8 cellular contexts compared by ENCODE assay signal in genomic region chr20:63955846-63956663, GRCh38. TPM values are rescaled to one million over a fixed set of nuclear protein-coding genes. Genes with fewer than 3 reads are reported as not detected.
DNase-seq lines count a peak whose midpoint lies in the region; ATAC-seq, FAIRE-seq and TF ChIP-seq lines count a peak whose summit lies in the region.

Gene UCKL1 (minus strand): TSS chr20:63956416. CDS start chr20:63956372, 44 bp downstream.

- H3K27ac Mint-ChIP-seq in GM23338, result peak within 1 kb of the TSS; percentile 95
- H3K27ac Mint-ChIP-seq in activated naive CD8-positive, alpha-beta T cell treated with anti-CD3 and anti-CD28 coated beads, Interleukin-2, amount 10 ng/mL, durations not matched to agents 7 days and 5 days, result peak within 1 kb of the TSS; percentile 87

- peaks cover 18% of the 10 kb centered on the region for H3K4me1 ChIP-seq in GM23338 (ENCODE audit: insufficient read depth)
- H3K4me1 ChIP-seq in pancreas, result peaks cover 3 to 19% (median 12%) of the 10 kb centered on the region in 3 donors
- peaks cover 0 to 62% (median 48%) of the 10 kb centered on the region in 4 donors for H3K4me1 ChIP-seq in tibial artery

- no peaks in the 10 kb centered on the region for H3K9me3 ChIP-seq in pancreas
- no peaks in the 10 kb centered on the region for H3K9me3 ChIP-seq in tibial artery

- no peaks in the 10 kb centered on the region for H3K9me3 Mint-ChIP-seq in GM23338
- no peaks in the 10 kb centered on the region for H3K9me3 Mint-ChIP-seq in activated naive CD8-positive, alpha-beta T cell treated with anti-CD3 and anti-CD28 coated beads, Interleukin-2, amount 10 ng/mL, durations not matched to agents 7 days and 5 days

- H3K27me3 ChIP-seq in GM23338 (ENCODE audit: insufficient read depth) (no peaks in the 10 kb centered on the region), pancreas (no peaks in the 10 kb centered on the region), tibial artery (no peaks in the 10 kb centered on the region)

- peak; percentile 45 for FAIRE-seq in G401.6 (lab: Jason Lieb, UNC)
- FAIRE-seq in pancreas (lab: Jason Lieb, UNC), result peak; percentile 92

- intact Hi-C loops in head of caudate nucleus (cut with DNase I), result loop anchor here (5.0 kb wide), 1 partner anchor 106 kb away; the partner anchor contains the start of gene TCEA2
- intact Hi-C loops in pancreas (cut with DNase I), result no loop called here
- intact Hi-C loops in tibial artery (cut with DNase I; ENCODE audit: low total_unique reads), result no loop called here

- peak within 1 kb of the TSS; percentile 83 for H3K4me3 Mint-ChIP-seq in GM23338
- H3K4me3 Mint-ChIP-seq in activated naive CD8-positive, alpha-beta T cell treated with anti-CD3 and anti-CD28 coated beads, Interleukin-2, amount 10 ng/mL, durations not matched to agents 7 days and 5 days, result peak within 1 kb of the TSS; percentile 83

- DNase-seq in GM23338 (ENCODE audit: low spot score) (peak; percentile 94), LHCN-M2 (ENCODE audit: low read depth) (peak; percentile 83), SKM-1 treated with dmso at 0.1 percent for 144 hours (lab: John Stamatoyannopoulos, UW; ENCODE audit: unreplicated experiment) (peak; percentile 65), head of caudate nucleus (peak; percentile 80 to 96 (median 91)), pancreas (peak; percentile 92 to 98 (median 94)), tibial artery (peak; percentile 94 to 95)
- peak; percentile 93 for DNase-seq in activated naive CD8-positive, alpha-beta T cell treated with anti-CD3 and anti-CD28 coated beads, Interleukin-2, amount 10 ng/mL, durations not matched to agents 7 days and 5 days

- no peak for TF ChIP-seq CTCF in GM23338 (conservative IDR thresholded peaks at IDR 0.05; ENCODE audit: low read depth in 2 of 2)
- no peak for TF ChIP-seq CTCF in pancreas (IDR thresholded peaks at IDR 0.05)
- no peak for TF ChIP-seq CTCF in tibial artery (IDR thresholded peaks at IDR 0.05)

- 0 out of 2 replicates have a peak, but pooled peaks cover 11% of the 10 kb centered on the region for H3F3A ChIP-seq in GM23338 (replicated peaks; ENCODE audit: low read depth)

- peaks cover 16% of the 10 kb centered on the region for H3K27me3 Mint-ChIP-seq in GM23338 (ENCODE audit: insufficient read depth, low read depth, poor library complexity)
- no peaks in the 10 kb centered on the region for H3K27me3 Mint-ChIP-seq in activated naive CD8-positive, alpha-beta T cell treated with anti-CD3 and anti-CD28 coated beads, Interleukin-2, amount 10 ng/mL, durations not matched to agents 7 days and 5 days

- H3K27ac ChIP-seq in GM23338 (ENCODE audit: low read depth) (peak within 1 kb of the TSS; percentile 90), pancreas (peak within 1 kb of the TSS; percentile 82 to 90 (median 87)), tibial artery (peak within 1 kb of the TSS; percentile 95 to 96)

- peak within 1 kb of the TSS; percentile 99 for H3K4me2 ChIP-seq in GM23338

- H3K79me2 ChIP-seq in GM23338 (replicated peaks; ENCODE audit: insufficient read depth), result peaks cover 46% of the 10 kb centered on the region

- POLR2A ChIA-PET in activated naive CD8-positive, alpha-beta T cell treated with anti-CD3 and anti-CD28 coated beads, Interleukin-2, amount 10 ng/mL, durations not matched to agents 7 days and 5 days (lab: Charles Lee), result interaction anchor here (0.6 to 2.4 kb wide), 15 partner anchors 12 to 516 kb away, joined by 3 to 14 read pairs (median 4); partner anchors contain the start of genes ARFRP1, PPDPF, PRPF6 and PTK6

- H3K36me3 Mint-ChIP-seq in GM23338 (ENCODE audit: low read depth), result peaks cover 13% of the 10 kb centered on the region; the same call in 2 of the 3 replicates
- peaks cover 3% of the 10 kb centered on the region for H3K36me3 Mint-ChIP-seq in activated naive CD8-positive, alpha-beta T cell treated with anti-CD3 and anti-CD28 coated beads, Interleukin-2, amount 10 ng/mL, durations not matched to agents 7 days and 5 days

- no peaks in the 10 kb centered on the region for H3K36me3 ChIP-seq in GM23338 (ENCODE audit: insufficient read depth)
- H3K36me3 ChIP-seq in pancreas, result peaks cover 0 to 5% (median 0%) of the 10 kb centered on the region in 3 donors
- peaks cover 8 to 32% (median 12%) of the 10 kb centered on the region in 3 donors for H3K36me3 ChIP-seq in tibial artery

- H3K4me1 Mint-ChIP-seq in GM23338, result peaks cover 34% of the 10 kb centered on the region
- peaks cover 24% of the 10 kb centered on the region for H3K4me1 Mint-ChIP-seq in activated naive CD8-positive, alpha-beta T cell treated with anti-CD3 and anti-CD28 coated beads, Interleukin-2, amount 10 ng/mL, durations not matched to agents 7 days and 5 days

- peak; percentile 69 for ATAC-seq in GM23338
- ATAC-seq in activated naive CD8-positive, alpha-beta T cell treated with anti-CD3 and anti-CD28 coated beads, Interleukin-2, amount 10 ng/mL, durations not matched to agents 7 days and 5 days (ENCODE audit: low read depth), result peak; percentile 79
- peak; percentile 80 to 87 (median 83) for ATAC-seq in pancreas

- H3K9me2 ChIP-seq in GM23338 (ENCODE audit: insufficient read depth), result no peaks in the 10 kb centered on the region

- H4K20me1 ChIP-seq in GM23338 (replicated peaks; ENCODE audit: insufficient read depth), result peaks cover 17% of the 10 kb centered on the region

- WGBS in pancreas, 2 donors, result 0% methylated on average over 89 to 103 of the region's 103 CpGs

- H3K4me3 ChIP-seq in GM23338, result peak within 1 kb of the TSS; percentile 92
- peak within 1 kb of the TSS; percentile 94 to 100 (median 98) for H3K4me3 ChIP-seq in pancreas
- H3K4me3 ChIP-seq in tibial artery, result peak within 1 kb of the TSS; percentile 92 to 98

- H2AFZ ChIP-seq in GM23338, result peak within 1 kb of the TSS; percentile 91

TF ChIP-seq in GM23338, 12 proteins besides CTCF, POLR2A, EP300 and RAD21 (continues in another document):
- TF ChIP-seq JUNB (IDR thresholded peaks at IDR 0.05; ENCODE audit: unreplicated experiment) (no peak), ETS1 (IDR thresholded peaks at IDR 0.05) (peak; percentile 99), ZNF331 (CRISPR knock-in tag; IDR thresholded peaks at IDR 0.05; ENCODE audit: low read depth) (no peak), POLR2AphosphoS5 (IDR thresholded peaks at IDR 0.05; ENCODE audit: low read depth) (peak; percentile 87), CREB1 (CRISPR knock-in tag; IDR thresholded peaks at IDR 0.05; ENCODE audit: low read depth) (peak; percentile 60)

RNA-seq across cellular contexts. Expression of gene UCKL1, which starts in this region (rescaled TPM):
- total RNA-seq in GM23338 (2014; rRNA removed; shearing (Covaris generic)), result 46.5 and 56.8 TPM in 2 replicates
- polyA plus RNA-seq in GM23338 (2016; fragmentation: Nextera tagmentation; extraction: Ambion mirVana), result 82.5 and 89.3 TPM in 2 replicates
- 17.4 and 22.8 TPM in 2 replicates for total RNA-seq in LHCN-M2 (2014; rRNA removed)
- 24.9 TPM for polyA plus RNA-seq in LHCN-M2 (2012)
- total RNA-seq in activated naive CD8-positive, alpha-beta T cell treated with anti-CD3 and anti-CD28 coated beads, Interleukin-2, amount 10 ng/mL, durations not matched to agents 7 days and 5 days, result 10 to 100 TPM; 45.0 to 48.4 TPM
- total RNA-seq in pancreas, result 10 to 100 TPM; 13.9 to 23.1 (median 17.2) TPM
- polyA plus RNA-seq in pancreas, result 10 to 100 TPM; 67.8 to 84.7 TPM

Comparison
In these comparisons a context has a peak if more than half of its experiments do, and no peak if none do; other contexts are left out.
1. Peak in every context shown above with its lines: DNase-seq, ATAC-seq, H3K4me3 ChIP-seq and H3K27ac ChIP-seq.